Comparison of ENCODE assay signal across 8 cellular contexts in genomic region chr12:44812062-44812461, GRCh38.
DNase-seq lines count a peak whose midpoint lies in the region; ATAC-seq, FAIRE-seq and TF ChIP-seq lines count a peak whose summit lies in the region.

No MANE protein-coding gene starts in this region.

- TF ChIP-seq POLR2A in H54 (IDR thresholded peaks at IDR 0.05; ENCODE audit: low read depth, low read length), result no peak

- DNase-seq in activated T-cell treated with anti-CD3 and anti-CD28 coated beads for 24 hours (ENCODE audit: low read depth) (peak; percentile 31), sciatic nerve (ENCODE audit: low spot score) (no peak), H54 (ENCODE audit: insufficient read length, low spot score) (no peak), kidney tubule cell (ENCODE audit: low spot score) (no peak)
- no peak for DNase-seq in activated T-cell treated with anti-CD3 and anti-CD28 coated beads, Interleukin-2, amount 50 U/mL, for 48 hours
- DNase-seq in activated gamma-delta T cell treated with anti-CD3 and anti-CD28 coated beads, Interleukin-2, amount 50 U/mL, for 16 hours (ENCODE audit: low read depth), result peak; percentile 29
- DNase-seq in stimulated activated CD8-positive, alpha-beta memory T cell treated with anti-CD3 and anti-CD28 coated beads, Interleukin-15, amount 100 ng/mL, for 1 hour (ENCODE audit: low read depth), result peak; percentile 33

- FAIRE-seq in H54 (lab: Jason Lieb, UNC), result no peak

- peak; percentile 55 for ATAC-seq in HG03280 (IDR thresholded peaks at IDR 0.05; ENCODE audit: unreplicated experiment)
- no peak for ATAC-seq in sciatic nerve

- intact Hi-C loops in sciatic nerve (cut with DNase I), result no loop called here

Comparison
In these comparisons a context has a peak if more than half of its experiments do, and no peak if none do; other contexts are left out.
1. DNase-seq: peak in activated T-cell treated with anti-CD3 and anti-CD28 coated beads for 24 hours (single experiment), activated gamma-delta T cell treated with anti-CD3 and anti-CD28 coated beads, Interleukin-2, amount 50 U/mL, for 16 hours (single experiment) and stimulated activated CD8-positive, alpha-beta memory T cell treated with anti-CD3 and anti-CD28 coated beads, Interleukin-15, amount 100 ng/mL, for 1 hour (single experiment); none in activated T-cell treated with anti-CD3 and anti-CD28 coated beads, Interleukin-2, amount 50 U/mL, for 48 hours (0 of 2), sciatic nerve (single experiment), H54 (single experiment) and kidney tubule cell (single experiment).